1 cellular context compared by ENCODE assay signal in genomic region chr15:45454825-45455224, GRCh38.
TF ChIP-seq lines count a peak whose summit lies in the region.

No MANE protein-coding gene starts in this region.

TF ChIP-seq in K562, 482 proteins besides CTCF, POLR2A, EP300 and RAD21 (continued from another document):
- TF ChIP-seq ZNF277 (CRISPR knock-in tag; IDR thresholded peaks at IDR 0.05; ENCODE audit: borderline replicate concordance), result no peak
